10 cellular contexts compared by ENCODE assay signal in the genomic region with DNA sequence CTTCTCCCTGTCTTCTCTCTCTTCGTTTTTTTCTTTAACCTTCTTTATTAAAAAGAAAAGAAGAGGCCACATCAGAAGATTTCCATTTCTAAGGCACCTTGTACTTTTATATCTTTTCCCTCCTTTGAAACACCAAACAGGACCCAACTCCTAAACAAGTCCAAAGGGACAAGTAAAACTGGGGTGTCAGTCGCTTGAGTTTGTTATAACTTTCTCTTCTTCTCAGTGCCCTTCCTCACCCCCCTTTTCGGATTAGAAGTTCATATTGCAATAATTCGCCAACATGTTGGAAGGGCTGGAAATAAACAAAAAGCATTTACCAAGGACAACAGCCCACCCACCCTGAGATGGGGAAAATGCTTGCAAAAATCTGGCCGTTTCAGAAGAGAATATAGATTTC.
A peak's percentile ranks its signal among the peaks of the same experiment; 100 is the strongest.
DNase-seq lines count a peak whose midpoint lies in the region; ATAC-seq lines count a peak whose summit lies in the region.
"Had no signal": no experiment of that assay in that cellular context is flagged by ENCODE, and none has a peak within 500 bp of the region (broad histone marks: within the 10 kb centered on the region; RNA-seq: fewer than 3 reads in every experiment).

No MANE protein-coding gene starts in this region.

- no peak for ATAC-seq in stimulated activated naive CD8-positive, alpha-beta T cell treated with anti-CD3 and anti-CD28 coated beads, Interleukin-15, Interleukin-2, amounts not matched to agents 100 U/mL and 50 U/mL, for 24 hours
- no peak for ATAC-seq in naive B cell (ENCODE audit: low read depth in 2 of 2)
- no peak for ATAC-seq in aorta (ENCODE audit: low FRiP score)
- ATAC-seq in HG02588 (IDR thresholded peaks at IDR 0.05; ENCODE audit: unreplicated experiment) = no peak
- ATAC-seq in HG03108 (IDR thresholded peaks at IDR 0.05; ENCODE audit: unreplicated experiment) = no peak

- H3K4me3 ChIP-seq in aorta (ENCODE audit: low read length in 2 of 2) = peak overlapping the region; percentile 6 to 47

- H3K9me3 Mint-ChIP-seq in stimulated activated naive CD8-positive, alpha-beta T cell treated with anti-CD3 and anti-CD28 coated beads, Interleukin-15, Interleukin-2, amounts not matched to agents 100 ng/mL and 50 ng/mL, for 24 hours = no peaks in the 10 kb centered on the region
- H3K9me3 Mint-ChIP-seq in dendritic cell treated with granulocyte-macrophage colony-stimulating factor and Interleukin-4, amounts not matched to agents 40 ng/mL and 50 ng/mL, for 4 days = no peaks in the 10 kb centered on the region
- no peaks in the 10 kb centered on the region for H3K9me3 Mint-ChIP-seq in naive B cell

- no peak overlapping the region for H3K27ac Mint-ChIP-seq in stimulated activated naive CD8-positive, alpha-beta T cell treated with anti-CD3 and anti-CD28 coated beads, Interleukin-15, Interleukin-2, amounts not matched to agents 100 ng/mL and 50 ng/mL, for 24 hours
- peak overlapping the region; percentile 99 for H3K27ac Mint-ChIP-seq in dendritic cell treated with granulocyte-macrophage colony-stimulating factor and Interleukin-4, amounts not matched to agents 40 ng/mL and 50 ng/mL, for 4 days
- peak overlapping the region in 5 of 6 donors; percentile 25 to 93 (median 86) for H3K27ac Mint-ChIP-seq in naive B cell

- no peaks in the 10 kb centered on the region for H3K4me1 ChIP-seq in aorta (ENCODE audit: control insufficient read depth in 1 of 2, insufficient read depth in 2 of 2, low read length in 2 of 2)

- 53 to 56% methylated on average over 5 of the region's 5 CpGs for WGBS in aorta, 2 donors

- H3K36me3 ChIP-seq in aorta (ENCODE audit: control insufficient read depth in 1 of 2, insufficient read depth in 2 of 2, low read length in 1 of 2) = no peaks in the 10 kb centered on the region

- H3K4me3 Mint-ChIP-seq in stimulated activated naive CD8-positive, alpha-beta T cell treated with anti-CD3 and anti-CD28 coated beads, Interleukin-15, Interleukin-2, amounts not matched to agents 100 ng/mL and 50 ng/mL, for 24 hours = peak overlapping the region; percentile 60
- H3K4me3 Mint-ChIP-seq in dendritic cell treated with granulocyte-macrophage colony-stimulating factor and Interleukin-4, amounts not matched to agents 40 ng/mL and 50 ng/mL, for 4 days = peak overlapping the region; percentile 86
- peak overlapping the region; percentile 80 to 96 (median 92) for H3K4me3 Mint-ChIP-seq in naive B cell

- intact Hi-C loops in dendritic cell treated with granulocyte-macrophage colony-stimulating factor and Interleukin-4, amounts not matched to agents 40 ng/mL and 50 ng/mL, for 4 days (cut with micrococcal nuclease) = loop anchor here (2.0 to 5.0 kb wide), 3 partner anchors 36 to 634 kb away; a partner anchor contains a TSS
- intact Hi-C loops in aorta (cut with DNase I) = loop anchor here (2.0 to 10.0 kb wide), 5 partner anchors 89 to 206 kb away; no protein-coding TSS in a partner anchor

- H3K4me1 Mint-ChIP-seq in stimulated activated naive CD8-positive, alpha-beta T cell treated with anti-CD3 and anti-CD28 coated beads, Interleukin-15, Interleukin-2, amounts not matched to agents 100 ng/mL and 50 ng/mL, for 24 hours (ENCODE audit: low read depth) = peaks cover 23% of the 10 kb centered on the region
- peaks cover 51% of the 10 kb centered on the region for H3K4me1 Mint-ChIP-seq in dendritic cell treated with granulocyte-macrophage colony-stimulating factor and Interleukin-4, amounts not matched to agents 40 ng/mL and 50 ng/mL, for 4 days (ENCODE audit: low read depth)
- peaks cover 33 to 41% (median 36%) of the 10 kb centered on the region in 3 donors for H3K4me1 Mint-ChIP-seq in naive B cell

- peak overlapping the region; percentile 83 to 98 for H3K27ac ChIP-seq in aorta (ENCODE audit: low read depth in 1 of 2, low read length in 2 of 2)

- H3K27me3 ChIP-seq in aorta (ENCODE audit: control insufficient read depth in 1 of 2, insufficient read depth in 2 of 2, low read length in 1 of 2) = no peaks in the 10 kb centered on the region

- no peak for DNase-seq in stimulated activated naive CD8-positive, alpha-beta T cell treated with anti-CD3 and anti-CD28 coated beads, Interleukin-15, Interleukin-2, amounts not matched to agents 100 U/mL and 50 U/mL, for 24 hours
- DNase-seq in naive B cell (no peak), aorta (no peak), kidney glomerular epithelial cell (lab: John Stamatoyannopoulos, UW) (no peak)
- DNase-seq: DMS79 treated with DMSO at 0.1 percent for 48 hours, T-helper 9 cell had no signal

- H3K36me3 Mint-ChIP-seq in stimulated activated naive CD8-positive, alpha-beta T cell treated with anti-CD3 and anti-CD28 coated beads, Interleukin-15, Interleukin-2, amounts not matched to agents 100 ng/mL and 50 ng/mL, for 24 hours (ENCODE audit: low read depth) = no peaks in the 10 kb centered on the region
- H3K36me3 Mint-ChIP-seq in dendritic cell treated with granulocyte-macrophage colony-stimulating factor and Interleukin-4, amounts not matched to agents 40 ng/mL and 50 ng/mL, for 4 days (ENCODE audit: low read depth) = peaks cover 5% of the 10 kb centered on the region
- no peaks in the 10 kb centered on the region for H3K36me3 Mint-ChIP-seq in naive B cell

- H3K27me3 Mint-ChIP-seq in stimulated activated naive CD8-positive, alpha-beta T cell treated with anti-CD3 and anti-CD28 coated beads, Interleukin-15, Interleukin-2, amounts not matched to agents 100 ng/mL and 50 ng/mL, for 24 hours = peaks cover 46% of the 10 kb centered on the region
- H3K27me3 Mint-ChIP-seq in dendritic cell treated with granulocyte-macrophage colony-stimulating factor and Interleukin-4, amounts not matched to agents 40 ng/mL and 50 ng/mL, for 4 days = no peaks in the 10 kb centered on the region
- H3K27me3 Mint-ChIP-seq in naive B cell = peaks cover 4 to 26% (median 11%) of the 10 kb centered on the region in 3 donors

- H3K9me3 ChIP-seq in aorta (ENCODE audit: control insufficient read depth, low read length) = no peaks in the 10 kb centered on the region
